ENCODE assay signal across 8 cellular contexts in genomic region chr16:56643080-56643778, GRCh38. TPM values are rescaled to one million over a fixed set of nuclear protein-coding genes. Genes with fewer than 3 reads are reported as not detected.
DNase-seq lines count a peak whose midpoint lies in the region; ATAC-seq and TF ChIP-seq lines count a peak whose summit lies in the region.

No MANE protein-coding gene starts in this region.

- H4K20me1 ChIP-seq in KMS-11 (ENCODE audit: insufficient read depth), result no peaks in the 10 kb centered on the region

- H3K4me2 ChIP-seq in KMS-11, result peak overlapping the region; percentile 57

- peak overlapping the region; percentile 60 to 84 (median 80) for H3K4me3 Mint-ChIP-seq in naive thymus-derived CD4-positive, alpha-beta T cell

- no peak overlapping the region for H3K27ac ChIP-seq in KMS-11
- H3K27ac ChIP-seq in naive thymus-derived CD4-positive, alpha-beta T cell (ENCODE audit: low read depth, low read length), result peak overlapping the region; percentile 40

- H3K9ac ChIP-seq in KMS-11, result no peak overlapping the region; the same call in 1 of the 2 replicates

- H3K79me2 ChIP-seq in KMS-11 (ENCODE audit: insufficient read depth, low read depth), result no peaks in the 10 kb centered on the region

- no peaks in the 10 kb centered on the region for H3K27me3 ChIP-seq in KMS-11 (ENCODE audit: insufficient read depth, low read depth)
- peaks cover 0 to 4% of the 10 kb centered on the region in 2 donors for H3K27me3 ChIP-seq in naive thymus-derived CD4-positive, alpha-beta T cell (ENCODE audit: control insufficient read depth in 2 of 2, insufficient read depth in 2 of 2, low read length in 2 of 2)

- H3K36me3 Mint-ChIP-seq in naive thymus-derived CD4-positive, alpha-beta T cell, result no peaks in the 10 kb centered on the region

- intact Hi-C loops in naive thymus-derived CD4-positive, alpha-beta T cell (cut with micrococcal nuclease), result loop anchor here (1.0 to 5.0 kb wide), 12 partner anchors 14 to 129 kb away; partner anchors contain the start of genes MT1E (in 2 of the 2), MT1F (in 2 of the 2), MT1X (in 2 of the 2) and MT2A (in 2 of the 2)

- POLR2A ChIA-PET in naive thymus-derived CD4-positive, alpha-beta T cell (lab: Charles Lee), result interaction anchor here (0.9 to 1.7 kb wide), 7 partner anchors 9 to 39 kb away, joined by 3 to 9 read pairs (median 5); partner anchors contain the start of genes MT1X and MT2A

- peak; percentile 64 for ATAC-seq in GM18502 (IDR thresholded peaks at IDR 0.05; ENCODE audit: poor library complexity, unreplicated experiment)
- ATAC-seq in naive thymus-derived CD4-positive, alpha-beta T cell, result peak; percentile 99

- H3K4me1 ChIP-seq in KMS-11 (ENCODE audit: low read depth, poor library complexity, severe bottlenecking), result peaks cover 7% of the 10 kb centered on the region
- H3K4me1 ChIP-seq in naive thymus-derived CD4-positive, alpha-beta T cell (ENCODE audit: control insufficient read depth in 2 of 2, insufficient read depth in 2 of 2, low read length in 2 of 2), result peaks cover 11 to 16% of the 10 kb centered on the region in 2 donors

- H3K27ac Mint-ChIP-seq in naive thymus-derived CD4-positive, alpha-beta T cell, result peak overlapping the region in 5 of 9 donors; percentile 37 to 67 (median 54)

- H3K27me3 Mint-ChIP-seq in naive thymus-derived CD4-positive, alpha-beta T cell, result peaks cover 28 to 84% (median 34%) of the 10 kb centered on the region in 5 donors

- no peak overlapping the region for H3K4me3 ChIP-seq in KMS-11 (IDR thresholded peaks at IDR 0.05; ENCODE audit: insufficient read depth, low read depth, low read length)
- H3K4me3 ChIP-seq in epithelial cell of proximal tubule (ENCODE audit: low read depth, low read length), result peak overlapping the region; percentile 43
- peak overlapping the region; percentile 48 for H3K4me3 ChIP-seq in naive thymus-derived CD4-positive, alpha-beta T cell (ENCODE audit: low read length)

- peaks cover 0 to 2% (median 0%) of the 10 kb centered on the region in 11 donors for H3K9me3 Mint-ChIP-seq in naive thymus-derived CD4-positive, alpha-beta T cell

- no peaks in the 10 kb centered on the region for H3K36me3 ChIP-seq in KMS-11 (ENCODE audit: insufficient read depth)
- no peaks in the 10 kb centered on the region for H3K36me3 ChIP-seq in naive thymus-derived CD4-positive, alpha-beta T cell (ENCODE audit: control insufficient read depth in 2 of 3, insufficient read depth in 3 of 3, low read length in 3 of 3)

- CTCF ChIA-PET in naive thymus-derived CD4-positive, alpha-beta T cell (lab: Charles Lee), result interaction anchor here (0.7 to 2.5 kb wide), 11 partner anchors 19 to 208 kb away, joined by 3 to 10 read pairs (median 3); partner anchors contain the start of gene MT1X

- peaks cover 15 to 31% (median 25%) of the 10 kb centered on the region in 7 donors for H3K4me1 Mint-ChIP-seq in naive thymus-derived CD4-positive, alpha-beta T cell

- peak overlapping the region; percentile 68 for H2AFZ ChIP-seq in KMS-11 (ENCODE audit: low read depth)

- TF ChIP-seq CTCF in KMS-11 (conservative IDR thresholded peaks at IDR 0.05; ENCODE audit: low read depth, low read length), result no peak
- peak; percentile 55 for TF ChIP-seq CTCF in epithelial cell of proximal tubule (conservative IDR thresholded peaks at IDR 0.05; ENCODE audit: low read depth, low read length)

- peak; percentile 43 for DNase-seq in activated CD8-positive, alpha-beta memory T cell treated with anti-CD3 and anti-CD28 coated beads for 4 hours (ENCODE audit: low read depth in 2 of 2)
- no peak for DNase-seq in epithelial cell of proximal tubule (ENCODE audit: low read depth)
- DNase-seq in naive thymus-derived CD4-positive, alpha-beta T cell, result peak; percentile 42 to 79 (median 57)
- DNase-seq in stimulated activated naive CD4-positive, alpha-beta T cell treated with Interleukin-2 at 50 U/mL for 16 hours (lab: John Stamatoyannopoulos, UW), result peak; percentile 76
- DNase-seq in NCI-H2227 (lab: John Stamatoyannopoulos, UW; ENCODE audit: unreplicated experiment), result no peak
- DNase-seq in NCI-H526 (lab: John Stamatoyannopoulos, UW), result no peak

- no peaks in the 10 kb centered on the region for H3K9me3 ChIP-seq in naive thymus-derived CD4-positive, alpha-beta T cell (ENCODE audit: control insufficient read depth in 2 of 3, low read length in 3 of 3)

RNA-seq across cellular contexts. Expression of gene MT1A, which starts 4.8 kb away (rescaled TPM):
- 26.0 and 62.4 TPM in 2 replicates for total RNA-seq in epithelial cell of proximal tubule
- total RNA-seq in naive thymus-derived CD4-positive, alpha-beta T cell, result under 1 TPM in 1 of 5 experiments, not detected in 4; 0.92 TPM
- polyA plus RNA-seq in naive thymus-derived CD4-positive, alpha-beta T cell, result not detected

RNA-seq across cellular contexts. Expression of gene MT1B, which starts 8.5 kb away (rescaled TPM):
- total RNA-seq in epithelial cell of proximal tubule, result not detected in 2 replicates
- not detected for total RNA-seq in naive thymus-derived CD4-positive, alpha-beta T cell
- not detected for polyA plus RNA-seq in naive thymus-derived CD4-positive, alpha-beta T cell

RNA-seq across cellular contexts. Expression of gene MT1M, which starts 10.8 kb away (rescaled TPM):
- total RNA-seq in epithelial cell of proximal tubule, result 19.1 and 124 TPM in 2 replicates
- total RNA-seq in naive thymus-derived CD4-positive, alpha-beta T cell, result not detected
- polyA plus RNA-seq in naive thymus-derived CD4-positive, alpha-beta T cell, result not detected

RNA-seq across cellular contexts. Expression of gene MT1F, which starts 14.5 kb away (rescaled TPM):
- total RNA-seq in epithelial cell of proximal tubule, result 15.3 and 95.8 TPM in 2 replicates
- total RNA-seq in naive thymus-derived CD4-positive, alpha-beta T cell, result 10 to 100 TPM in 1 of 5 experiments, 1 to 10 TPM in 4; 5.6 to 20.6 (median 8.7) TPM
- 10 to 100 TPM; 22.1 to 42.4 TPM for polyA plus RNA-seq in naive thymus-derived CD4-positive, alpha-beta T cell

RNA-seq across cellular contexts. Expression of gene MT1E, which starts 17.6 kb away (rescaled TPM):
- total RNA-seq in epithelial cell of proximal tubule, result 724 and 1,203 TPM in 2 replicates
- total RNA-seq in naive thymus-derived CD4-positive, alpha-beta T cell, result 100 to 1,000 TPM in 1 of 5 experiments, 1 to 10 TPM in 1, under 1 TPM in 2, not detected in 1; 0.45 to 166 (median 2.5) TPM
- 1 to 10 TPM; 3.5 to 5.2 TPM for polyA plus RNA-seq in naive thymus-derived CD4-positive, alpha-beta T cell

Comparison
In these comparisons a context has a peak if more than half of its experiments do, and no peak if none do; other contexts are left out.
1. DNase-seq: peak in activated CD8-positive, alpha-beta memory T cell treated with anti-CD3 and anti-CD28 coated beads for 4 hours (2 of 2), naive thymus-derived CD4-positive, alpha-beta T cell (9 of 9) and stimulated activated naive CD4-positive, alpha-beta T cell treated with Interleukin-2 at 50 U/mL for 16 hours (single experiment); none in epithelial cell of proximal tubule (single experiment), NCI-H2227 (single experiment) and NCI-H526 (0 of 2).
2. RNA of gene MT1A, which starts 4.8 kb away (total RNA-seq): 26.0 to 62.4 TPM in epithelial cell of proximal tubule; 0.92 TPM in naive thymus-derived CD4-positive, alpha-beta T cell; every median in the first group is over 10 times any median in the second.
3. RNA of gene MT1M, which starts 10.8 kb away (total RNA-seq): 19.1 to 124 TPM in epithelial cell of proximal tubule; not detected in naive thymus-derived CD4-positive, alpha-beta T cell; every median in the first group is over 10 times any median in the second.